In genomic region chr2:106972782-106973181, GRCh38 we compare ENCODE assay signal across 12 cellular contexts.
"Had no signal": no experiment of that assay in that cellular context is flagged by ENCODE, and none has a peak within 500 bp of the region (broad histone marks: within the 10 kb centered on the region; RNA-seq: fewer than 3 reads in every experiment).

No MANE protein-coding gene starts in this region.

- H3K4me3 ChIP-seq: adrenal gland, breast epithelium, left ventricle myocardium inferior, neural progenitor cell had no signal

- H3K4me1 ChIP-seq: adrenal gland, breast epithelium, left ventricle myocardium inferior, neural progenitor cell had no signal

- H3K9ac ChIP-seq: neural progenitor cell had no signal

- H2AFZ ChIP-seq: neural progenitor cell had no signal

- H3K27me3 ChIP-seq: adrenal gland, breast epithelium, neural progenitor cell had no signal

- H3K4me2 ChIP-seq: neural progenitor cell had no signal

- H3K36me3 ChIP-seq: adrenal gland, breast epithelium, left ventricle myocardium inferior, neural progenitor cell had no signal

- DNase-seq: activated CD4-positive, alpha-beta T cell treated with anti-CD3 and anti-CD28 coated beads, Interleukin-2, amount 50 U/mL, for 1 hour; activated naive CD4-positive, alpha-beta T cell treated with anti-CD3 and anti-CD28 coated beads for 36 hours; activated T-cell treated with anti-CD3 and anti-CD28 coated beads for 4 hours; adrenal gland; left ventricle myocardium inferior; small intestine; stimulated activated naive CD4-positive, alpha-beta T cell; substantia nigra; T-helper 17 cell; trophoblast cell had no signal

- H3K27ac ChIP-seq: adrenal gland, breast epithelium, left ventricle myocardium inferior, neural progenitor cell had no signal

- H3K9me3 ChIP-seq: adrenal gland, breast epithelium, left ventricle myocardium inferior had no signal
